In genomic region chr17:31657876-31658275, GRCh38 we compare ENCODE assay signal across 21 cellular contexts.
"Had no signal": no experiment of that assay in that cellular context is flagged by ENCODE, and none has a peak within 500 bp of the region (broad histone marks: within the 10 kb centered on the region; RNA-seq: fewer than 3 reads in every experiment).

No MANE protein-coding gene starts in this region.

- FAIRE-seq: frontal cortex, kidney had no signal

- H3K27ac Mint-ChIP-seq: mesothelial cell of epicardium; stimulated activated effector memory CD8-positive, alpha-beta T cell treated with anti-CD3 and anti-CD28 coated beads, Interleukin-12 subunit alpha, Interleukin-12 subunit beta, amount 100 ng/mL, for 72 hours had no signal

- H3K4me3 Mint-ChIP-seq: mesothelial cell of epicardium; natural killer cell treated with Interleukin-12 subunit alpha and Interleukin-12 subunit beta and Interleukin-15 and Interleukin-18, amount 100 ng/mL, for 72 hours; neural progenitor cell; stimulated activated effector memory CD8-positive, alpha-beta T cell treated with anti-CD3 and anti-CD28 coated beads, Interleukin-12 subunit alpha, Interleukin-12 subunit beta, amount 100 ng/mL, for 72 hours had no signal

- ATAC-seq: left cardiac atrium; left lung; mucosa of descending colon; natural killer cell treated with Interleukin-12 subunit alpha and Interleukin-12 subunit beta and Interleukin-15 and Interleukin-18, amount 100 ng/mL, for 72 hours; sciatic nerve; stimulated activated effector memory CD8-positive, alpha-beta T cell treated with anti-CD3 and anti-CD28 coated beads, Interleukin-12 subunit alpha, Interleukin-12 subunit beta, amount 100 ng/mL, for 72 hours had no signal

- H3K4me1 Mint-ChIP-seq: naive B cell had no signal

- H3K36me3 Mint-ChIP-seq: mesothelial cell of epicardium; neural progenitor cell; stimulated activated effector memory CD8-positive, alpha-beta T cell treated with anti-CD3 and anti-CD28 coated beads, Interleukin-12 subunit alpha, Interleukin-12 subunit beta, amount 100 ng/mL, for 72 hours had no signal

- DNase-seq: dorsolateral prefrontal cortex; effector CD4-positive, alpha-beta T cell; hypothalamus; kidney; left cardiac atrium; left lung; mesenchymal stem cell; mucosa of descending colon; naive B cell; stimulated activated CD4-positive, alpha-beta T cell treated with anti-CD3 and anti-CD28 coated beads, Interleukin-2, amount 100 ng/mL, for 24 hours; stimulated activated CD4-positive, alpha-beta T cell treated with anti-CD3 and anti-CD28 coated beads, Interleukin-4, amount 100 ng/mL, for 24 hours; stimulated activated naive CD4-positive, alpha-beta T cell treated with Interleukin-2 at 50 U/mL for 16 hours; stomach; thyroid gland; trophoblast cell had no signal
